8 cellular contexts compared by ENCODE assay signal in genomic region chr10:74738985-74739567, GRCh38.
DNase-seq lines count a peak whose midpoint lies in the region; ATAC-seq and TF ChIP-seq lines count a peak whose summit lies in the region.

No MANE protein-coding gene starts in this region.

- H3K4me3 Mint-ChIP-seq in activated T-cell treated with anti-CD3 and anti-CD28 coated beads, Interleukin-2, amount 50 U/mL, for 72 hours, result peak overlapping the region; percentile 20 to 59

- TF ChIP-seq CTCF in GM20000 (IDR thresholded peaks at IDR 0.05; ENCODE audit: extremely low read depth, missing control alignments) (no peak), left lung (IDR thresholded peaks at IDR 0.05) (no peak), uterus (IDR thresholded peaks at IDR 0.05) (peak in 1 of 4 experiments; percentile 8), ovary (IDR thresholded peaks at IDR 0.05) (no peak)

- H3K9me3 Mint-ChIP-seq in activated T-cell treated with anti-CD3 and anti-CD28 coated beads, Interleukin-2, amount 50 U/mL, for 72 hours, result no peaks in the 10 kb centered on the region

- TF ChIP-seq EP300 in ovary (IDR thresholded peaks at IDR 0.05), result no peak

- H3K4me3 ChIP-seq in GM08714 (ENCODE audit: low read length), result peak overlapping the region; percentile 53; the same call in 1 of the 2 replicates
- no peak overlapping the region for H3K4me3 ChIP-seq in left lung
- no peak overlapping the region for H3K4me3 ChIP-seq in uterus
- H3K4me3 ChIP-seq in ovary, result no peak overlapping the region

- TF ChIP-seq POLR2A in uterus (IDR thresholded peaks at IDR 0.05) (no peak), ovary (IDR thresholded peaks at IDR 0.05) (no peak)

- H3K4me1 Mint-ChIP-seq in activated T-cell treated with anti-CD3 and anti-CD28 coated beads, Interleukin-2, amount 50 U/mL, for 72 hours (ENCODE audit: low read depth), result peaks cover 19% of the 10 kb centered on the region

- peak overlapping the region; percentile 86 for H3K27ac Mint-ChIP-seq in activated T-cell treated with anti-CD3 and anti-CD28 coated beads, Interleukin-2, amount 50 U/mL, for 72 hours

- WGBS in ovary, 3 donors, result 51 to 56% (median 52%) methylated on average over 10 of the region's 10 CpGs

- H3K9me3 ChIP-seq in left lung, result no peaks in the 10 kb centered on the region
- no peaks in the 10 kb centered on the region for H3K9me3 ChIP-seq in uterus
- H3K9me3 ChIP-seq in ovary, result no peaks in the 10 kb centered on the region

- intact Hi-C loops in left lung (cut with DNase I), result no loop called here
- intact Hi-C loops in uterus (cut with DNase I; ENCODE audit: low total_unique reads), result no loop called here
- intact Hi-C loops in ovary (cut with DNase I), result loop anchor here in 1 of 4 donors (10.0 kb wide), 1 partner anchor 506 kb away; no protein-coding TSS in a partner anchor

- no peaks in the 10 kb centered on the region for H3K27me3 Mint-ChIP-seq in activated T-cell treated with anti-CD3 and anti-CD28 coated beads, Interleukin-2, amount 50 U/mL, for 72 hours (ENCODE audit: low read depth)

- H3K27ac ChIP-seq in left lung, result no peak overlapping the region
- no peak overlapping the region for H3K27ac ChIP-seq in uterus
- H3K27ac ChIP-seq in ovary, result no peak overlapping the region

- DNase-seq in GM20000 (ENCODE audit: low spot score), result peak; percentile 68
- DNase-seq in activated T-cell treated with anti-CD3 and anti-CD28 coated beads, Interleukin-2, amount 50 U/mL, for 72 hours, result peak; percentile 27 to 40
- DNase-seq in left lung, result no peak
- DNase-seq in DMS153 treated with DMSO at 0.1 percent for 48 hours (lab: John Stamatoyannopoulos, UW; ENCODE audit: unreplicated experiment), result no peak
- DNase-seq in uterus, result no peak
- DNase-seq in ovary, result no peak

- H3K36me3 ChIP-seq in left lung (no peaks in the 10 kb centered on the region), uterus (no peaks in the 10 kb centered on the region), ovary (no peaks in the 10 kb centered on the region)

- no peaks in the 10 kb centered on the region for H3K36me3 Mint-ChIP-seq in activated T-cell treated with anti-CD3 and anti-CD28 coated beads, Interleukin-2, amount 50 U/mL, for 72 hours (ENCODE audit: insufficient read depth in 2 of 2)

- H3K4me1 ChIP-seq in left lung (peaks cover 0 to 13% of the 10 kb centered on the region in 2 donors), uterus (no peaks in the 10 kb centered on the region), ovary (ENCODE audit: insufficient read depth) (peaks cover 3% of the 10 kb centered on the region)

- ATAC-seq in HG03558 (IDR thresholded peaks at IDR 0.05; ENCODE audit: extremely low read depth, unreplicated experiment) (peak; percentile 58), left lung (peak; percentile 55)
- peak; percentile 76 to 84 for ATAC-seq in activated T-cell treated with anti-CD3 and anti-CD28 coated beads, Interleukin-2, amount 50 U/mL, for 72 hours (replicated peaks in 1 of 2)

- H3K27me3 ChIP-seq in left lung, result no peaks in the 10 kb centered on the region
- H3K27me3 ChIP-seq in uterus, result no peaks in the 10 kb centered on the region
- no peaks in the 10 kb centered on the region for H3K27me3 ChIP-seq in ovary

Comparison
In these comparisons a context has a peak if more than half of its experiments do, and no peak if none do; other contexts are left out.
1. DNase-seq: peak in GM20000 (single experiment) and activated T-cell treated with anti-CD3 and anti-CD28 coated beads, Interleukin-2, amount 50 U/mL, for 72 hours (2 of 2); none in left lung (0 of 2), DMS153 treated with DMSO at 0.1 percent for 48 hours (single experiment), uterus (0 of 2) and ovary (0 of 5).
2. Peak in every context shown above with its lines, with median percentiles within 50 percentile points of each other: ATAC-seq.